Comparison of ENCODE assay signal across 10 cellular contexts in genomic region chr2:27080603-27080938, GRCh38. TPM values are rescaled to one million over a fixed set of nuclear protein-coding genes. Genes with fewer than 3 reads are reported as not detected.
DNase-seq lines count a peak whose midpoint lies in the region; ATAC-seq and TF ChIP-seq lines count a peak whose summit lies in the region.
"Had no signal": no experiment of that assay in that cellular context is flagged by ENCODE, and none has a peak within 500 bp of the region (broad histone marks: within the 10 kb centered on the region; RNA-seq: fewer than 3 reads in every experiment).

No MANE protein-coding gene starts in this region.

- no peak for TF ChIP-seq POLR2A in gastrocnemius medialis (IDR thresholded peaks at IDR 0.05)

- H3K4me1 ChIP-seq in Caco-2 (peaks cover 7% of the 10 kb centered on the region), gastrocnemius medialis (peaks cover 16 to 38% of the 10 kb centered on the region in 2 donors)

- DNase-seq in Caco-2 (no peak), WERI-Rb-1 (no peak), fibroblast of the aortic adventitia (ENCODE audit: low read depth) (no peak), gastrocnemius medialis (no peak), DMS53 (lab: John Stamatoyannopoulos, UW) (no peak), anterior cingulate cortex (lab: John Stamatoyannopoulos, UW) (no peak), nucleus accumbens (lab: John Stamatoyannopoulos, UW) (no peak)

- intact Hi-C loops in Caco-2 (cut with micrococcal nuclease; ENCODE audit: unreplicated experiment) (loop anchor here (2.0 kb wide), 2 partner anchors 48 to 60 kb away; partner anchors contain the start of gene TMEM214), gastrocnemius medialis (cut with DNase I; ENCODE audit: low total_unique reads) (loop anchor here (10.0 kb wide), 1 partner anchor 294 kb away; the partner anchor contains the start of genes EIF2B4 and SNX17)

- POLR2A ChIA-PET in Caco-2 (lab: Charles Lee) = interaction anchor here (0.5 to 1.0 kb wide), 2 partner anchors 9 to 265 kb away, joined by 3 to 7 read pairs; partner anchors contain the start of gene OST4

- H3K27ac ChIP-seq in WERI-Rb-1 (peak overlapping the region; percentile 14; the same call in 1 of the 2 replicates), gastrocnemius medialis (peak overlapping the region; percentile 75 to 95 (median 86))

- no peak for TF ChIP-seq CTCF in Caco-2 (IDR thresholded peaks at IDR 0.05; ENCODE audit: insufficient read depth in 1 of 2, low read depth in 1 of 2, low read length in 1 of 2, severe bottlenecking in 1 of 2, unreplicated experiment in 1 of 2)
- TF ChIP-seq CTCF in WERI-Rb-1 (IDR thresholded peaks at IDR 0.05; ENCODE audit: low read depth, low read length) = no peak
- TF ChIP-seq CTCF in fibroblast of the aortic adventitia (IDR thresholded peaks at IDR 0.05; ENCODE audit: insufficient read depth, low read length) = no peak
- no peak for TF ChIP-seq CTCF in gastrocnemius medialis (IDR thresholded peaks at IDR 0.05 in 4 of 5, conservative IDR thresholded peaks at IDR 0.05 in 1 of 5)

- no peaks in the 10 kb centered on the region for H3K9me3 Mint-ChIP-seq in Caco-2 (ENCODE audit: unreplicated experiment)
- H3K9me3 Mint-ChIP-seq: H9, naive B cell had no signal

- H3K27me3 ChIP-seq in Caco-2 (replicated peaks; ENCODE audit: control insufficient read depth, insufficient read depth, low read length) = no peaks in the 10 kb centered on the region
- no peaks in the 10 kb centered on the region for H3K27me3 ChIP-seq in WERI-Rb-1 (ENCODE audit: insufficient read depth, low read depth, severe bottlenecking)
- no peaks in the 10 kb centered on the region for H3K27me3 ChIP-seq in gastrocnemius medialis

- peaks cover 6% of the 10 kb centered on the region for H3K36me3 Mint-ChIP-seq in Caco-2 (ENCODE audit: insufficient read depth, unreplicated experiment)
- H3K36me3 Mint-ChIP-seq: naive B cell had no signal

- no TSS peak for BruUV-seq in Caco-2 (replicated peaks; lab: Mats Ljungman, UMichigan)

- peaks cover 12% of the 10 kb centered on the region for H3K27me3 Mint-ChIP-seq in Caco-2 (ENCODE audit: insufficient read depth, unreplicated experiment)

- H3K36me3 ChIP-seq in Caco-2 (ENCODE audit: control insufficient read depth, insufficient read depth, low read length) = no peaks in the 10 kb centered on the region
- H3K36me3 ChIP-seq in WERI-Rb-1 = no peaks in the 10 kb centered on the region
- no peaks in the 10 kb centered on the region for H3K36me3 ChIP-seq in gastrocnemius medialis

- H3K4me3 Mint-ChIP-seq in Caco-2 (ENCODE audit: unreplicated experiment) = peak overlapping the region; percentile 70

- H3K4me1 Mint-ChIP-seq in Caco-2 (ENCODE audit: low read depth, unreplicated experiment) = peaks cover 15% of the 10 kb centered on the region

- H3K27ac Mint-ChIP-seq in Caco-2 (ENCODE audit: unreplicated experiment) = no peak overlapping the region

- CTCF ChIA-PET in Caco-2 (lab: Charles Lee) = interaction anchor here (0.6 to 2.1 kb wide), 11 partner anchors 9 to 130 kb away, joined by 3 to 19 read pairs (median 5); partner anchors contain the start of genes ABHD1, AGBL5 and OST4

- H3K9me3 ChIP-seq in Caco-2 (no peaks in the 10 kb centered on the region), WERI-Rb-1 (ENCODE audit: severe bottlenecking) (no peaks in the 10 kb centered on the region), gastrocnemius medialis (no peaks in the 10 kb centered on the region)

- in situ Hi-C loops in gastrocnemius medialis (cut with MboI; ENCODE audit: low sequenced_read_pairs in 4 of 4) = loop anchor here (10.0 kb wide), 2 partner anchors 46 to 116 kb away; partner anchors contain the start of gene TMEM214 (in 3 of the 4)

- H3K4me3 ChIP-seq in Caco-2 (ENCODE audit: low read depth, low read length) = no peak overlapping the region
- H3K4me3 ChIP-seq in WERI-Rb-1 (ENCODE audit: low read depth, low read length) = no peak overlapping the region
- H3K4me3 ChIP-seq in fibroblast of the aortic adventitia (ENCODE audit: low read depth, low read length) = peak overlapping the region; percentile 94
- peak overlapping the region in 3 of 4 donors; percentile 4 to 51 (median 46) for H3K4me3 ChIP-seq in gastrocnemius medialis

- ATAC-seq in gastrocnemius medialis (no peak), GM19324 (IDR thresholded peaks at IDR 0.05; ENCODE audit: low FRiP score, unreplicated experiment) (no peak)

RNA-seq across cellular contexts. Expression of gene EMILIN1, which starts 2.2 kb away (rescaled TPM):
- total RNA-seq in Caco-2 (2022) = 0.30 and 0.43 TPM in 2 replicates
- 81.3 and 153 TPM in 2 replicates for total RNA-seq in fibroblast of the aortic adventitia (ENCODE audit: low replicate concordance)
- total RNA-seq in gastrocnemius medialis = 10 to 100 TPM in 2 of 4 donors, 1 to 10 TPM in 2; 6.8 to 18.2 (median 11.3) TPM

RNA-seq across cellular contexts. Expression of gene KHK, which starts 6.0 kb away (rescaled TPM):
- total RNA-seq in Caco-2 (2022) = 7.9 and 9.3 TPM in 2 replicates
- 1.7 and 2.3 TPM in 2 replicates for total RNA-seq in fibroblast of the aortic adventitia (ENCODE audit: low replicate concordance)
- 1 to 10 TPM in 2 of 4 donors, under 1 TPM in 1, not detected in 1; 0.91 to 5.4 (median 1.3) TPM for total RNA-seq in gastrocnemius medialis

RNA-seq across cellular contexts. Expression of gene OST4, which starts 9.1 kb away (rescaled TPM):
- total RNA-seq in Caco-2 (2022) (237 and 249 TPM in 2 replicates), fibroblast of the aortic adventitia (ENCODE audit: low replicate concordance) (36.5 and 300 TPM in 2 replicates), gastrocnemius medialis (100 to 1,000 TPM; 191 to 283 (median 251) TPM)

RNA-seq across cellular contexts. Expression of gene AGBL5, which starts 29.1 kb away (rescaled TPM):
- 31.4 and 34.1 TPM in 2 replicates for total RNA-seq in Caco-2 (2022)
- 17.5 and 25.3 TPM in 2 replicates for total RNA-seq in fibroblast of the aortic adventitia (ENCODE audit: low replicate concordance)
- total RNA-seq in gastrocnemius medialis = 1 to 10 TPM; 4.9 to 6.2 (median 5.7) TPM

RNA-seq across cellular contexts. Expression of gene CGREF1, which starts 38.4 kb away (rescaled TPM):
- total RNA-seq in Caco-2 (2022) (4.4 and 5.0 TPM in 2 replicates), fibroblast of the aortic adventitia (ENCODE audit: low replicate concordance) (4.7 and 9.3 TPM in 2 replicates), gastrocnemius medialis (1 to 10 TPM; 1.2 to 7.1 (median 4.3) TPM)

Comparison
In these comparisons a context has a peak if more than half of its experiments do, and no peak if none do; other contexts are left out.
1. H3K4me3 ChIP-seq: peak in fibroblast of the aortic adventitia (single experiment) and gastrocnemius medialis (3 of 4); none in Caco-2 (single experiment) and WERI-Rb-1 (single experiment).